35 cellular contexts compared by ENCODE assay signal in genomic region chr12:18352312-18352711, GRCh38.
"Had no signal": no experiment of that assay in that cellular context is flagged by ENCODE, and none has a peak within 500 bp of the region (broad histone marks: within the 10 kb centered on the region; RNA-seq: fewer than 3 reads in every experiment).

No MANE protein-coding gene starts in this region.

- H3K9ac ChIP-seq: KMS-11 had no signal

- H3K4me2 ChIP-seq: KMS-11 had no signal

- H3K27ac ChIP-seq: KMS-11 had no signal

- H3K4me3 ChIP-seq: MG63 had no signal

- H3K9me3 ChIP-seq: MG63 had no signal

- DNase-seq: Karpas-422, Kasumi-1, MG63, MM.1S, MV-4-11, NCI-H1048, NCI-H1092, NCI-H1092 treated with DMSO at 0.1 percent for 48 hours, NCI-H1105, NCI-H1105 treated with DMSO at 0.1 percent for 48 hours, NCI-H1417, NCI-H1417 treated with DMSO at 0.1 percent for 48 hours, NCI-H1436, NCI-H1436 treated with DMSO at 0.1 percent for 48 hours, NCI-H146, NCI-H1694, NCI-H1694 treated with DMSO at 0.1 percent for 48 hours, NCI-H187, NCI-H187 treated with DMSO at 0.1 percent for 48 hours, NCI-H1930, NCI-H2029, NCI-H2029 treated with DMSO at 0.1 percent for 48 hours, NCI-H2081, NCI-H2081 treated with DMSO at 0.1 percent for 48 hours, NCI-H2107, NCI-H2171, NCI-H2171 treated with DMSO at 0.1 percent for 48 hours, NCI-H2227 treated with DMSO at 0.1 percent for 48 hours, NCI-H226, NCI-H345, NCI-H446, NCI-H446 treated with DMSO at 0.1 percent for 48 hours, NCI-H510A, NCI-H510A treated with DMSO at 0.1 percent for 48 hours had no signal

- H3K27me3 ChIP-seq: MG63 had no signal

- H3K36me3 ChIP-seq: MG63 had no signal
